In genomic region chr7:26857534-26858228, GRCh38 we compare ENCODE assay signal across 8 cellular contexts. TPM values are rescaled to one million over a fixed set of nuclear protein-coding genes. Genes with fewer than 3 reads are reported as not detected.
A peak's percentile ranks its signal among the peaks of the same experiment; 100 is the strongest.
DNase-seq lines count a peak whose midpoint lies in the region; ATAC-seq and TF ChIP-seq lines count a peak whose summit lies in the region.

No MANE protein-coding gene starts in this region.

- intact Hi-C loops in lower lobe of right lung (cut with DNase I): loop anchor here (5.0 kb wide), 1 partner anchor 285 kb away; the partner anchor contains the start of gene HOXA5

- no peaks in the 10 kb centered on the region for H3K27me3 ChIP-seq in GM06990 (replicated peaks; ENCODE audit: control insufficient read depth, insufficient read depth, low read length)
- H3K27me3 ChIP-seq in lower lobe of right lung (ENCODE audit: low read depth): no peaks in the 10 kb centered on the region

- no peak for TF ChIP-seq CTCF in GM06990 (IDR thresholded peaks at IDR 0.05; ENCODE audit: insufficient read depth, low read length, poor library complexity, severe bottlenecking)
- TF ChIP-seq CTCF in astrocyte of the spinal cord (IDR thresholded peaks at IDR 0.05; ENCODE audit: low read depth, low read length): no peak
- no peak for TF ChIP-seq CTCF in lower lobe of right lung (IDR thresholded peaks at IDR 0.05)

- H3K36me3 ChIP-seq in GM06990 (ENCODE audit: control insufficient read depth, insufficient read depth, low read length) (no peaks in the 10 kb centered on the region), lower lobe of right lung (no peaks in the 10 kb centered on the region), urinary bladder (ENCODE audit: insufficient read depth) (no peaks in the 10 kb centered on the region)

- H3K4me3 ChIP-seq in GM06990 (replicated peaks; ENCODE audit: low read depth, low read length) (no peak overlapping the region), astrocyte of the spinal cord (ENCODE audit: low read depth, low read length) (peak overlapping the region; percentile 36), lower lobe of right lung (peak overlapping the region; percentile 44), urinary bladder (ENCODE audit: low read depth, low read length) (no peak overlapping the region)

- peak overlapping the region; percentile 85 for H3K27ac ChIP-seq in lower lobe of right lung
- peak overlapping the region; percentile 53 for H3K27ac ChIP-seq in urinary bladder (ENCODE audit: low read depth)

- DNase-seq in GM06990 (ENCODE audit: extremely low read depth, insufficient read length) (peak; percentile 9), astrocyte of the spinal cord (ENCODE audit: low read depth, low spot score) (peak; percentile 82), lower lobe of right lung (peak; percentile 50), NCI-H2081 treated with DMSO at 0.1 percent for 48 hours (lab: John Stamatoyannopoulos, UW) (no peak)
- DNase-seq in activated CD4-positive, CD25-positive, alpha-beta regulatory T cell treated with anti-CD3 and anti-CD28 coated beads, Interleukin-2, amount 50 U/mL, for 72 hours: no peak

- peak; percentile 64 for ATAC-seq in HG03442 (IDR thresholded peaks at IDR 0.05; ENCODE audit: unreplicated experiment)
- ATAC-seq in lower lobe of right lung: peak; percentile 47 to 59
- no peak for ATAC-seq in HG02870 (IDR thresholded peaks at IDR 0.05; ENCODE audit: unreplicated experiment)

- in situ Hi-C loops in astrocyte of the spinal cord (cut with HindIII; ENCODE audit: low sequenced_read_pairs): loop anchor here (10.0 kb wide), 1 partner anchor 267 kb away; no protein-coding TSS in a partner anchor

- WGBS in urinary bladder: 32% methylated on average over 29 of the region's 29 CpGs

- H3K4me1 ChIP-seq in lower lobe of right lung: peaks cover 48% of the 10 kb centered on the region
- H3K4me1 ChIP-seq in urinary bladder (ENCODE audit: insufficient read depth): no peaks in the 10 kb centered on the region

- no peaks in the 10 kb centered on the region for H3K9me3 ChIP-seq in lower lobe of right lung

RNA-seq across cellular contexts. Expression of gene SKAP2, which starts 6.7 kb away (rescaled TPM):
- total RNA-seq in lower lobe of right lung (75.0 TPM), urinary bladder (22.0 TPM)
- polyA plus RNA-seq in urinary bladder: 27.2 TPM

Comparison
In these comparisons a context has a peak if more than half of its experiments do, and no peak if none do; other contexts are left out.
1. DNase-seq: peak in GM06990 (single experiment), astrocyte of the spinal cord (single experiment) and lower lobe of right lung (single experiment); none in activated CD4-positive, CD25-positive, alpha-beta regulatory T cell treated with anti-CD3 and anti-CD28 coated beads, Interleukin-2, amount 50 U/mL, for 72 hours (single experiment) and NCI-H2081 treated with DMSO at 0.1 percent for 48 hours (single experiment).
2. H3K4me3 ChIP-seq: peak in astrocyte of the spinal cord (single experiment) and lower lobe of right lung (single experiment); none in GM06990 (single experiment) and urinary bladder (single experiment).